Comparison of ENCODE assay signal across 8 cellular contexts in genomic region chr20:49216991-49217578, GRCh38. TPM values are rescaled to one million over a fixed set of nuclear protein-coding genes. Genes with fewer than 3 reads are reported as not detected.
DNase-seq lines count a peak whose midpoint lies in the region; ATAC-seq and TF ChIP-seq lines count a peak whose summit lies in the region.

No MANE protein-coding gene starts in this region.

- H3K27ac Mint-ChIP-seq in activated naive CD4-positive, alpha-beta T cell treated with anti-CD3 and anti-CD28 coated beads, Interleukin-2, amount 50 U/mL, for 24 hours, result peak overlapping the region; percentile 41
- no peak overlapping the region for H3K27ac Mint-ChIP-seq in glutamatergic neuron (ENCODE audit: unreplicated experiment)

- 22 to 28% methylated on average over 9 to 11 of the region's 11 CpGs for WGBS in transverse colon (ENCODE audit: low coverage in 1 of 2), 2 donors

- no peaks in the 10 kb centered on the region for H3K36me3 Mint-ChIP-seq in activated naive CD4-positive, alpha-beta T cell treated with anti-CD3 and anti-CD28 coated beads, Interleukin-2, amount 50 U/mL, for 24 hours
- no peaks in the 10 kb centered on the region for H3K36me3 Mint-ChIP-seq in glutamatergic neuron (ENCODE audit: unreplicated experiment)

- peaks cover 8 to 25% (median 19%) of the 10 kb centered on the region in 4 donors for H3K4me1 ChIP-seq in transverse colon

- H3K4me3 ChIP-seq in transverse colon, result no peak overlapping the region

- no peaks in the 10 kb centered on the region for H3K27me3 ChIP-seq in transverse colon

- H3K4me3 Mint-ChIP-seq in activated naive CD4-positive, alpha-beta T cell treated with anti-CD3 and anti-CD28 coated beads, Interleukin-2, amount 50 U/mL, for 24 hours, result peak overlapping the region; percentile 15
- H3K4me3 Mint-ChIP-seq in glutamatergic neuron (ENCODE audit: unreplicated experiment), result no peak overlapping the region

- peak overlapping the region in 3 of 4 donors; percentile 41 to 60 (median 50) for H3K27ac ChIP-seq in transverse colon

- DNase-seq in NCI-H1436 (lab: John Stamatoyannopoulos, UW), result peak; percentile 88
- peak; percentile 86 for DNase-seq in SKM-1 treated with dmso at 0.1 percent for 144 hours (lab: John Stamatoyannopoulos, UW; ENCODE audit: unreplicated experiment)
- DNase-seq in glutamatergic neuron, result peak; percentile 96
- peak; percentile 94 for DNase-seq in pons (ENCODE audit: low spot score)
- peak; percentile 98 for DNase-seq in transverse colon

- H3K36me3 ChIP-seq in transverse colon, result peaks cover 0 to 9% (median 2%) of the 10 kb centered on the region in 4 donors

- intact Hi-C loops in transverse colon (cut with DNase I; ENCODE audit: low total_unique reads), result loop anchor here (2.0 kb wide), 1 partner anchor 84 kb away; no protein-coding TSS in a partner anchor

- TF ChIP-seq CTCF in GM12873 (IDR thresholded peaks at IDR 0.05; ENCODE audit: insufficient read depth, low read depth, low read length, missing control alignments), result peak; percentile 91
- TF ChIP-seq CTCF in glutamatergic neuron (IDR thresholded peaks at IDR 0.05; ENCODE audit: partially characterized antibody, unreplicated experiment), result peak; percentile 95
- TF ChIP-seq CTCF in transverse colon (IDR thresholded peaks at IDR 0.05), result peak; percentile 88 to 96 (median 94)

- no peak for TF ChIP-seq EP300 in transverse colon (IDR thresholded peaks at IDR 0.05; ENCODE audit: low read depth)

- H3K9me3 Mint-ChIP-seq in activated naive CD4-positive, alpha-beta T cell treated with anti-CD3 and anti-CD28 coated beads, Interleukin-2, amount 50 U/mL, for 24 hours, result no peaks in the 10 kb centered on the region
- peaks cover 7% of the 10 kb centered on the region for H3K9me3 Mint-ChIP-seq in glutamatergic neuron (ENCODE audit: unreplicated experiment)

- H3K9me3 ChIP-seq in transverse colon, result no peaks in the 10 kb centered on the region

- in situ Hi-C loops in transverse colon (cut with MboI; ENCODE audit: low pct_ligation_motif_present in 1 of 4, low pct_unique_long_range_greater_than_20kb in 1 of 4, low sequenced_read_pairs in 3 of 4), result loop anchor here (5.0 to 10.0 kb wide), 2 partner anchors 82 to 85 kb away; no protein-coding TSS in a partner anchor

- H3K27me3 Mint-ChIP-seq in activated naive CD4-positive, alpha-beta T cell treated with anti-CD3 and anti-CD28 coated beads, Interleukin-2, amount 50 U/mL, for 24 hours, result no peaks in the 10 kb centered on the region
- peaks cover 11% of the 10 kb centered on the region for H3K27me3 Mint-ChIP-seq in glutamatergic neuron (ENCODE audit: unreplicated experiment)

- TF ChIP-seq POLR2A in transverse colon (IDR thresholded peaks at IDR 0.05), result no peak

- no peak for ATAC-seq in GM21381 (IDR thresholded peaks at IDR 0.05; ENCODE audit: unreplicated experiment)

- H3K4me1 Mint-ChIP-seq in activated naive CD4-positive, alpha-beta T cell treated with anti-CD3 and anti-CD28 coated beads, Interleukin-2, amount 50 U/mL, for 24 hours, result peaks cover 36% of the 10 kb centered on the region
- peaks cover 6% of the 10 kb centered on the region for H3K4me1 Mint-ChIP-seq in glutamatergic neuron (ENCODE audit: low read depth, unreplicated experiment)

RNA-seq across cellular contexts. Expression of gene DDX27, which starts 2.1 kb away (rescaled TPM):
- 31.4 TPM for total RNA-seq in glutamatergic neuron (ENCODE audit: unreplicated experiment)
- total RNA-seq in transverse colon, result 10 to 100 TPM; 13.1 to 37.0 (median 24.8) TPM

RNA-seq across cellular contexts. Expression of gene STAU1, which starts 29.0 kb away (rescaled TPM):
- total RNA-seq in glutamatergic neuron (ENCODE audit: unreplicated experiment) (79.7 TPM), transverse colon (10 to 100 TPM; 66.7 to 79.7 (median 73.3) TPM)
